22 cellular contexts compared by ENCODE assay signal in genomic region chr22:50079689-50080465, GRCh38. TPM values are rescaled to one million over a fixed set of nuclear protein-coding genes. Genes with fewer than 3 reads are reported as not detected.
"Had no signal": no experiment of that assay in that cellular context is flagged by ENCODE, and none has a peak within 500 bp of the region (broad histone marks: within the 10 kb centered on the region; RNA-seq: fewer than 3 reads in every experiment).

No MANE protein-coding gene starts in this region.

- H3K9me3 Mint-ChIP-seq: activated T-cell treated with anti-CD3 and anti-CD28 coated beads, Interleukin-2, amount 50 U/mL, for 72 hours; dendritic cell treated with granulocyte-macrophage colony-stimulating factor and Interleukin-4, amounts not matched to agents 40 ng/mL and 50 ng/mL, for 4 days; naive thymus-derived CD8-positive, alpha-beta T cell; T-helper 1 cell treated with Interleukin-12 subunit alpha and Interleukin-12 subunit beta and Interleukin-4 antibody, amounts not matched to agents 30 μg/mL and 1 μg/mL, for 36 hours had no signal

- ATAC-seq: activated T-cell treated with anti-CD3 and anti-CD28 coated beads, Interleukin-2, amount 50 U/mL, for 72 hours; naive thymus-derived CD8-positive, alpha-beta T cell had no signal

- H3K36me3 ChIP-seq: ascending aorta, esophagus muscularis mucosa, sigmoid colon had no signal

- H3K4me3 ChIP-seq: ascending aorta, esophagus muscularis mucosa, sigmoid colon had no signal

- H3K27ac ChIP-seq: ascending aorta, esophagus muscularis mucosa, sigmoid colon, VCaP had no signal

- DNase-seq: activated CD4-positive, alpha-beta T cell treated with anti-CD3 and anti-CD28 coated beads, Interleukin-2, amount 50 U/mL, for 1 hour; activated CD4-positive, CD25-positive, alpha-beta regulatory T cell treated with anti-CD3 and anti-CD28 coated beads, Interleukin-2, amount 50 U/mL, for 72 hours; activated CD8-positive, alpha-beta memory T cell treated with anti-CD3 and anti-CD28 coated beads, Interleukin-2, amount 50 U/mL, for 48 hours; activated effector memory CD4-positive, alpha-beta T cell treated with anti-CD3 and anti-CD28 coated beads, Interleukin-2, amount 50 U/mL, for 16 hours; activated naive CD4-positive, alpha-beta T cell treated with anti-CD3 and anti-CD28 coated beads, Interleukin-2, amount 50 U/mL, for 16 hours; activated T-cell treated with anti-CD3 and anti-CD28 coated beads, Interleukin-2, amount 50 U/mL, for 72 hours; effector CD8-positive, alpha-beta T cell; naive thymus-derived CD8-positive, alpha-beta T cell; nucleus accumbens; sigmoid colon; stimulated activated naive CD4-positive, alpha-beta T cell had no signal

- H3K27me3 Mint-ChIP-seq: naive thymus-derived CD8-positive, alpha-beta T cell had no signal

- H3K9me3 ChIP-seq: ascending aorta, esophagus muscularis mucosa, sigmoid colon had no signal

- H3K4me1 ChIP-seq: ascending aorta, esophagus muscularis mucosa, sigmoid colon had no signal

- H3K36me3 Mint-ChIP-seq: naive thymus-derived CD8-positive, alpha-beta T cell had no signal

- H3K27ac Mint-ChIP-seq: activated T-cell treated with anti-CD3 and anti-CD28 coated beads, Interleukin-2, amount 50 U/mL, for 72 hours; dendritic cell treated with granulocyte-macrophage colony-stimulating factor and Interleukin-4, amounts not matched to agents 40 ng/mL and 50 ng/mL, for 4 days; T-helper 1 cell treated with Interleukin-12 subunit alpha and Interleukin-12 subunit beta and Interleukin-4 antibody, amounts not matched to agents 30 μg/mL and 1 μg/mL, for 36 hours had no signal

- H3K27me3 ChIP-seq: ascending aorta had no signal

- H3K4me3 Mint-ChIP-seq: activated T-cell treated with anti-CD3 and anti-CD28 coated beads, Interleukin-2, amount 50 U/mL, for 72 hours; dendritic cell treated with granulocyte-macrophage colony-stimulating factor and Interleukin-4, amounts not matched to agents 40 ng/mL and 50 ng/mL, for 4 days; naive thymus-derived CD8-positive, alpha-beta T cell; T-helper 1 cell treated with Interleukin-12 subunit alpha and Interleukin-12 subunit beta and Interleukin-4 antibody, amounts not matched to agents 30 μg/mL and 1 μg/mL, for 36 hours had no signal

RNA-seq across cellular contexts. Expression of gene MLC1, which starts 5.3 kb away (rescaled TPM):
- total RNA-seq: endothelial cell of umbilical vein, renal cortical epithelial cell had no signal
- polyA plus RNA-seq: endothelial cell of umbilical vein had no signal

RNA-seq across cellular contexts. Expression of gene MOV10L1, which starts 9.9 kb away (rescaled TPM):
- total RNA-seq: ascending aorta; naive thymus-derived CD8-positive, alpha-beta T cell; renal cortical epithelial cell had no signal
- polyA plus RNA-seq: naive thymus-derived CD8-positive, alpha-beta T cell had no signal

RNA-seq across cellular contexts. Expression of gene TTLL8, which starts 21.8 kb away (rescaled TPM):
- total RNA-seq: activated T-cell treated with anti-CD3 and anti-CD28 coated beads, Interleukin-2, amount 50 U/mL, for 72 hours; ascending aorta; endothelial cell of umbilical vein; esophagus muscularis mucosa; lower leg skin; naive thymus-derived CD8-positive, alpha-beta T cell; renal cortical epithelial cell; sigmoid colon; ureter had no signal
- polyA plus RNA-seq: adipose tissue; endothelial cell of umbilical vein; naive thymus-derived CD8-positive, alpha-beta T cell; sigmoid colon; thymus had no signal
